14 cellular contexts compared by ENCODE assay signal in the genomic region with DNA sequence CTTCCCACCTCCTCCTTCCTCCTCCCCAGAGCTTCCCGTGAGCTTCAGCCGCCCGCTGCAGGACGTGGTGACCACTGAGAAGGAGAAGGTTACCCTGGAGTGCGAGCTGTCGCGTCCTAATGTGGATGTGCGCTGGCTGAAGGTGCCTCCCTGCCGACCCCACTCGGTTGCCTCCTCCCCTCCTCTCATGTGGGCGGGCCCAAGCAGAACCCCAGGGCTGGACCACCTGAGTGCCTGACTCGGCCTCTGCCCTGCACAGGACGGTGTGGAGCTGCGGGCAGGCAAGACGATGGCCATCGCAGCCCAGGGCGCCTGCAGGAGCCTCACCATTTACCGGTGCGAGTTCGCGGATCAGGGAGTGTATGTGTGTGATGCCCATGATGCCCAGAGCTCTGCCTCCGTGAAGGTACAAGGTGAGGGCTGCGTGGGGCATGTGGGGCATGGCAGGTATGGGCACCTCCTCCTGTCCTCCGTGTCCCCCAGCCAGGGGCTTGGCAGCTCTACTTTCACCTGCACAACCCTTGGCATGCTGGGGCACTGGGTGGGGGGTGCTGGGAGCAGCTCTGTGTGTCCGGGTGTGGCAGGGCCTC.
DNase-seq lines count a peak whose midpoint lies in the region; ATAC-seq and TF ChIP-seq lines count a peak whose summit lies in the region.
"Had no signal": no experiment of that assay in that cellular context is flagged by ENCODE, and none has a peak within 500 bp of the region (broad histone marks: within the 10 kb centered on the region; RNA-seq: fewer than 3 reads in every experiment).

No MANE protein-coding gene starts in this region.

- TF ChIP-seq POLR2A in IMR-90 (IDR thresholded peaks at IDR 0.05; ENCODE audit: low read depth, low read length) (no peak), gastrocnemius medialis (IDR thresholded peaks at IDR 0.05) (no peak)

- intact Hi-C loops in activated CD8-positive, alpha-beta T cell treated with anti-CD3 and anti-CD28 coated beads for 36 hours (cut with micrococcal nuclease): no loop called here
- intact Hi-C loops in IMR-90 (cut with micrococcal nuclease): loop anchor here (2.0 to 10.0 kb wide), 2 partner anchors 48 to 142 kb away; no protein-coding TSS in a partner anchor
- intact Hi-C loops in left ventricle myocardium superior (cut with micrococcal nuclease): no loop called here
- intact Hi-C loops in gastrocnemius medialis (cut with DNase I; ENCODE audit: low total_unique reads): loop anchor here (5.0 kb wide), 1 partner anchor 65 kb away; no protein-coding TSS in a partner anchor

- TF ChIP-seq RAD21 in IMR-90 (IDR thresholded peaks at IDR 0.05; ENCODE audit: low read length): no peak

- H2AFZ ChIP-seq in IMR-90 (replicated peaks; ENCODE audit: low read length, poor library complexity): peak overlapping the region; percentile 93
- H2AFZ ChIP-seq: neural progenitor cell had no signal

- H3K4me1 ChIP-seq in IMR-90 (ENCODE audit: control insufficient read depth, insufficient read depth, low read length) (peaks cover 8% of the 10 kb centered on the region), gastrocnemius medialis (peaks cover 0 to 21% of the 10 kb centered on the region in 2 donors)

- in situ Hi-C loops in IMR-90 (cut with MboI; ENCODE audit: low sequenced_read_pairs): no loop called here
- in situ Hi-C loops in gastrocnemius medialis (cut with MboI; ENCODE audit: low sequenced_read_pairs in 4 of 4): no loop called here

- H3K79me1 ChIP-seq in IMR-90 (ENCODE audit: low read depth in 1 of 2, low read length in 2 of 2): peaks cover 5 to 29% of the 10 kb centered on the region in 2 experiments; a peak in 3 of 4 replicates

- H3K4me3 Mint-ChIP-seq in activated CD8-positive, alpha-beta T cell treated with anti-CD3 and anti-CD28 coated beads for 36 hours: peak overlapping the region; percentile 72
- no peak overlapping the region for H3K4me3 Mint-ChIP-seq in activated CD8-positive, alpha-beta T cell treated with anti-CD3 and anti-CD28 coated beads, Interleukin-2, amount 10 ng/mL, durations not matched to agents 7 days and 5 days
- no peak overlapping the region for H3K4me3 Mint-ChIP-seq in endothelial cell (ENCODE audit: unreplicated experiment)
- H3K4me3 Mint-ChIP-seq: neural progenitor cell had no signal

- H3K27ac ChIP-seq in IMR-90 (ENCODE audit: insufficient read depth, low read length) (no peak overlapping the region), gastrocnemius medialis (peak overlapping the region; percentile 79 to 89 (median 79))
- H3K27ac ChIP-seq: neural progenitor cell had no signal

- BruUV-seq in IMR-90 (replicated peaks; lab: Mats Ljungman, UMichigan): TSS peak; percentile 40

- H4K8ac ChIP-seq in IMR-90 (ENCODE audit: low read depth in 2 of 2, low read length in 2 of 2): no peak overlapping the region; a peak in 1 of 4 replicates

- no peak for DNase-seq in activated CD8-positive, alpha-beta T cell treated with anti-CD3 and anti-CD28 coated beads for 36 hours
- no peak for DNase-seq in activated CD8-positive, alpha-beta T cell treated with anti-CD3 and anti-CD28 coated beads, Interleukin-2, amount 10 ng/mL, durations not matched to agents 7 days and 5 days
- no peak for DNase-seq in IMR-90
- peak; percentile 28 for DNase-seq in left ventricle myocardium superior
- no peak for DNase-seq in gastrocnemius medialis
- DNase-seq in NCI-H82 treated with DMSO at 0.1 percent for 48 hours (lab: John Stamatoyannopoulos, UW; ENCODE audit: unreplicated experiment): no peak
- DNase-seq in endothelial cell (ENCODE audit: low spot score): no peak
- no peak for DNase-seq in OCI-M2 (lab: John Stamatoyannopoulos, UW; ENCODE audit: unreplicated experiment)
- DNase-seq: DMS153, NCI-H1105, NCI-H774 had no signal

- no peak overlapping the region for H4K5ac ChIP-seq in IMR-90 (ENCODE audit: low read depth, low read length)

- TF ChIP-seq CTCF in activated CD8-positive, alpha-beta T cell treated with anti-CD3 and anti-CD28 coated beads for 36 hours (IDR thresholded peaks at IDR 0.05): no peak
- TF ChIP-seq CTCF in IMR-90 (conservative IDR thresholded peaks at IDR 0.05; ENCODE audit: low read depth, low read length) (no peak), gastrocnemius medialis (IDR thresholded peaks at IDR 0.05 in 4 of 5, conservative IDR thresholded peaks at IDR 0.05 in 1 of 5) (no peak), endothelial cell (IDR thresholded peaks at IDR 0.05; ENCODE audit: unreplicated experiment) (no peak)

- H3K9me1 ChIP-seq in IMR-90 (ENCODE audit: insufficient read depth, low read length): peaks cover 4% of the 10 kb centered on the region; the same call in 1 of the 2 replicates

- no peaks in the 10 kb centered on the region for H3K36me3 Mint-ChIP-seq in activated CD8-positive, alpha-beta T cell treated with anti-CD3 and anti-CD28 coated beads for 36 hours (ENCODE audit: low read depth)
- no peaks in the 10 kb centered on the region for H3K36me3 Mint-ChIP-seq in activated CD8-positive, alpha-beta T cell treated with anti-CD3 and anti-CD28 coated beads, Interleukin-2, amount 10 ng/mL, durations not matched to agents 7 days and 5 days (ENCODE audit: low read depth)
- peaks cover 5% of the 10 kb centered on the region for H3K36me3 Mint-ChIP-seq in endothelial cell (ENCODE audit: low read depth, unreplicated experiment)
- H3K36me3 Mint-ChIP-seq: neural progenitor cell, type B pancreatic cell had no signal

- 87% methylated on average over 7 of the region's 25 CpGs; no CpG with 5 or more reads in 1 of the 2 experiments for WGBS in IMR-90 (ENCODE audit: extremely low coverage in 2 of 2, insufficient read length in 1 of 2), 2 experiments

- H3K27me3 Mint-ChIP-seq in activated CD8-positive, alpha-beta T cell treated with anti-CD3 and anti-CD28 coated beads for 36 hours: no peaks in the 10 kb centered on the region
- no peaks in the 10 kb centered on the region for H3K27me3 Mint-ChIP-seq in activated CD8-positive, alpha-beta T cell treated with anti-CD3 and anti-CD28 coated beads, Interleukin-2, amount 10 ng/mL, durations not matched to agents 7 days and 5 days (ENCODE audit: low read depth)
- peaks cover 13% of the 10 kb centered on the region for H3K27me3 Mint-ChIP-seq in endothelial cell (ENCODE audit: unreplicated experiment)
- H3K27me3 Mint-ChIP-seq: type B pancreatic cell had no signal

- H3K14ac ChIP-seq in IMR-90 (replicated peaks; ENCODE audit: low read depth, low read length): no peak overlapping the region

- peak overlapping the region; percentile 85 for H2AK9ac ChIP-seq in IMR-90 (replicated peaks; ENCODE audit: low read depth, low read length, poor library complexity)

- no peak overlapping the region for H3K23ac ChIP-seq in IMR-90 (ENCODE audit: low read depth, low read length)

- H2BK120ac ChIP-seq in IMR-90 (ENCODE audit: low read depth, low read length): no peak overlapping the region

- no peak overlapping the region for H2BK20ac ChIP-seq in IMR-90 (ENCODE audit: low read depth, low read length)

- dilution Hi-C loops in IMR-90 (cut with HindIII; ENCODE audit: low sequenced_read_pairs, unreplicated experiment): no loop called here

- H3K27ac Mint-ChIP-seq in activated CD8-positive, alpha-beta T cell treated with anti-CD3 and anti-CD28 coated beads for 36 hours: no peak overlapping the region
- H3K27ac Mint-ChIP-seq in activated CD8-positive, alpha-beta T cell treated with anti-CD3 and anti-CD28 coated beads, Interleukin-2, amount 10 ng/mL, durations not matched to agents 7 days and 5 days: no peak overlapping the region
- H3K27ac Mint-ChIP-seq in endothelial cell (ENCODE audit: unreplicated experiment): no peak overlapping the region
- H3K27ac Mint-ChIP-seq: dendritic cell treated with granulocyte-macrophage colony-stimulating factor and Interleukin-4, amounts not matched to agents 40 ng/mL and 50 ng/mL, for 4 days; neural progenitor cell; type B pancreatic cell had no signal

- no peaks in the 10 kb centered on the region for H3K9me3 Mint-ChIP-seq in activated CD8-positive, alpha-beta T cell treated with anti-CD3 and anti-CD28 coated beads for 36 hours
- H3K9me3 Mint-ChIP-seq in activated CD8-positive, alpha-beta T cell treated with anti-CD3 and anti-CD28 coated beads, Interleukin-2, amount 10 ng/mL, durations not matched to agents 7 days and 5 days (ENCODE audit: insufficient read depth): no peaks in the 10 kb centered on the region
- H3K9me3 Mint-ChIP-seq in endothelial cell (ENCODE audit: unreplicated experiment): no peaks in the 10 kb centered on the region
- H3K9me3 Mint-ChIP-seq: dendritic cell treated with granulocyte-macrophage colony-stimulating factor and Interleukin-4, amounts not matched to agents 40 ng/mL and 50 ng/mL, for 4 days; neural progenitor cell; type B pancreatic cell had no signal

- H2BK5ac ChIP-seq in IMR-90 (ENCODE audit: low read depth, low read length, poor library complexity, severe bottlenecking): no peak overlapping the region

- H3K9me3 ChIP-seq in IMR-90 (ENCODE audit: control insufficient read depth, insufficient read depth, low read length): no peaks in the 10 kb centered on the region
- no peaks in the 10 kb centered on the region for H3K9me3 ChIP-seq in gastrocnemius medialis

- H3K4me2 ChIP-seq in IMR-90 (ENCODE audit: low read depth, low read length): no peak overlapping the region

- CTCF ChIA-PET in activated CD8-positive, alpha-beta T cell treated with anti-CD3 and anti-CD28 coated beads for 36 hours (lab: Charles Lee): no interaction called here
- CTCF ChIA-PET in activated CD8-positive, alpha-beta T cell treated with anti-CD3 and anti-CD28 coated beads, Interleukin-2, amount 10 ng/mL, durations not matched to agents 7 days and 5 days (lab: Charles Lee): interaction anchor here (1.5 kb wide), 1 partner anchor 146 kb away, joined by 3 read pairs; no protein-coding TSS in a partner anchor
- CTCF ChIA-PET in IMR-90 (lab: Yijun Ruan, JAX): no interaction called here

- H3K56ac ChIP-seq in IMR-90 (ENCODE audit: extremely low read depth, insufficient read depth, low read length): no peak overlapping the region

- H3K4me3 ChIP-seq in IMR-90 (ENCODE audit: insufficient read depth, low read depth, low read length) (no peak overlapping the region), gastrocnemius medialis (no peak overlapping the region)

- H4K20me1 ChIP-seq in IMR-90 (ENCODE audit: insufficient read depth, low read length): no peaks in the 10 kb centered on the region

- H3K36me3 ChIP-seq in IMR-90 (ENCODE audit: control insufficient read depth, insufficient read depth, low read length) (peaks cover 47% of the 10 kb centered on the region), gastrocnemius medialis (peaks cover 0 to 92% of the 10 kb centered on the region in 2 donors)
- H3K36me3 ChIP-seq: neural progenitor cell had no signal

- H3K4ac ChIP-seq in IMR-90 (ENCODE audit: low read depth, low read length): peak overlapping the region; percentile 79; the same call in 1 of the 2 replicates

- peaks cover 6% of the 10 kb centered on the region for H3K4me1 Mint-ChIP-seq in activated CD8-positive, alpha-beta T cell treated with anti-CD3 and anti-CD28 coated beads for 36 hours (ENCODE audit: low read depth)
- peaks cover 10% of the 10 kb centered on the region for H3K4me1 Mint-ChIP-seq in activated CD8-positive, alpha-beta T cell treated with anti-CD3 and anti-CD28 coated beads, Interleukin-2, amount 10 ng/mL, durations not matched to agents 7 days and 5 days (ENCODE audit: low read depth)
- peaks cover 2% of the 10 kb centered on the region for H3K4me1 Mint-ChIP-seq in endothelial cell (ENCODE audit: unreplicated experiment)

- peak overlapping the region; percentile 28; the same call in 1 of the 2 replicates for H2AK5ac ChIP-seq in IMR-90 (ENCODE audit: low read depth, low read length)

- POLR2A ChIA-PET in activated CD8-positive, alpha-beta T cell treated with anti-CD3 and anti-CD28 coated beads for 36 hours (lab: Charles Lee): no interaction called here
- POLR2A ChIA-PET in activated CD8-positive, alpha-beta T cell treated with anti-CD3 and anti-CD28 coated beads, Interleukin-2, amount 10 ng/mL, durations not matched to agents 7 days and 5 days (lab: Charles Lee): no interaction called here
- POLR2A ChIA-PET in IMR-90 (lab: Charles Lee; ENCODE audit: unreplicated experiment): no interaction called here

- no peaks in the 10 kb centered on the region for H3K27me3 ChIP-seq in IMR-90 (ENCODE audit: control insufficient read depth, insufficient read depth, low read length)
- no peaks in the 10 kb centered on the region for H3K27me3 ChIP-seq in gastrocnemius medialis

- no peak overlapping the region for H3K18ac ChIP-seq in IMR-90 (ENCODE audit: low read depth, low read length)

- H4K91ac ChIP-seq in IMR-90 (ENCODE audit: insufficient read depth, low read depth, low read length): no peak overlapping the region

- H2BK15ac ChIP-seq in IMR-90 (ENCODE audit: low read depth, low read length): no peak overlapping the region

- ATAC-seq in activated CD8-positive, alpha-beta T cell treated with anti-CD3 and anti-CD28 coated beads for 36 hours: no peak
- ATAC-seq in activated CD8-positive, alpha-beta T cell treated with anti-CD3 and anti-CD28 coated beads, Interleukin-2, amount 10 ng/mL, durations not matched to agents 7 days and 5 days: no peak
- ATAC-seq in IMR-90 (ENCODE audit: low read depth): no peak
- ATAC-seq in left ventricle myocardium superior: no peak
- no peak for ATAC-seq in gastrocnemius medialis

- H3K9ac ChIP-seq in IMR-90 (ENCODE audit: low read depth, low read length): no peak overlapping the region
- H3K9ac ChIP-seq: neural progenitor cell had no signal

Comparison
In these comparisons a context has a peak if more than half of its experiments do, and no peak if none do; other contexts are left out.
1. intact Hi-C loops: an anchor here in IMR-90 (2.0 to 10.0 kb wide) and gastrocnemius medialis (5.0 kb wide); none called in activated CD8-positive, alpha-beta T cell treated with anti-CD3 and anti-CD28 coated beads for 36 hours and left ventricle myocardium superior.